ENCODE assay signal across 8 cellular contexts in the genomic region with DNA sequence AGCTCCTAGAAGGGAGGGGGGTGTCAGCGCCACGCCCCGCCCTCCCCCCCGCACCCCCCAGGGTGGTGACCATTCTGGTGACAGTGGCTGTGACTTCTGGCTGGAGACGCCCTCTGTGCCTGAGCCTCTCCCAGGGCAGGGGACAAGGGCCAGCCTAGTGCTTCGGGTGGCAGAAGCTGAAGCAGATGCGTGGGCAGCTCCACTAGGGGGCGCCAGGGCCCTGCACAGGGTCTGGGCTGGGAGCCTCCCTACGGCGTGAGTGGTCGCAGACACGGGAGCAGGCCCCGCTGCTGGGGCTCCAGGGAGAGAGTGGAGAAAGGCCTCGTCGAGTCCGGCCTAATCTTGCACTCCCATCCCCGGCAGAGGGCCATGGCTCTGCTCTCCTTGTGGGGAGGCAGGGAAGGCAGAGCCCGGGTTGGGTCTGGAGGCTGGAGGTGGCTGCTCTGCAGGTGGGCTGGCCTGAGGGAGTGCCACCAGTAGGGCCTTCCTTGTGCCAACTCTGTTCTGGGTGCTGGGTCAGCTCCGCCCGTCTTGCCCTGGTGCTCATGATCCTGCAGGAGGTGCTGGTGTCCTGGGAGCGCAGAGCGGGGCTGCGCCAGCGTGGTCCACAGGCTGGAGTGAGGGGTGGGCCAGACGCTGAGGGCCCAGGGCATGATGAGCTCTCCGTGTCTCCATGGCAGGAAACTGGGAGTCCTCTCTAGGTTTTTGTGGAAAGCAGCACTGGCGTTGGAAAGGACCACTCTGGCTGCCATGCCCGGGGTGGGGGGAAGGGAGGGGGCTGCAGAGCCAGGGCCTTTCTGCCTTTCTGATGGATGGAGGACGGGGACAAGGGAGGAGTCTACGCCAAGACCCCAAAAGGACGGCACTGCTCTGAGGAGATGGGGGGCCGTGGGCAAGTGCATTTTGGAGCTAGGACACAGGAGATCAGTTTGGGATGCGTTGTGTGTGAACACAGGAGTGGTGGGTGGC. TPM values are rescaled to one million over a fixed set of nuclear protein-coding genes. Genes with fewer than 3 reads are reported as not detected.
DNase-seq lines count a peak whose midpoint lies in the region; ATAC-seq, FAIRE-seq and TF ChIP-seq lines count a peak whose summit lies in the region.

No MANE protein-coding gene starts in this region.

- CTCF ChIA-PET in AG04449 (lab: Yijun Ruan, JAX) (interaction anchor here (0.7 to 10.7 kb wide), 26 partner anchors 9 to 289 kb away, joined by 3 to 290 read pairs (median 4); a partner anchor contains a TSS), Panc1 (lab: Charles Lee) (interaction anchor here (0.5 to 5.3 kb wide), 9 partner anchors 10 to 127 kb away, joined by 3 to 37 read pairs (median 5); a partner anchor contains a TSS)

- no peak for ATAC-seq in Panc1
- no peak for ATAC-seq in GM19463 (IDR thresholded peaks at IDR 0.05; ENCODE audit: unreplicated experiment)

- BruUV-seq in Panc1 (replicated peaks; lab: Mats Ljungman, UMichigan), result no TSS peak

- peak; percentile 86 for TF ChIP-seq CTCF in AG04449 (IDR thresholded peaks at IDR 0.05; ENCODE audit: insufficient read depth, low read length, missing control alignments)
- TF ChIP-seq CTCF in Panc1 (IDR thresholded peaks at IDR 0.05), result peak; percentile 98
- peak; percentile 13 to 85 (median 65) for TF ChIP-seq CTCF in spleen (IDR thresholded peaks at IDR 0.05 in 8 of 11, conservative IDR thresholded peaks at IDR 0.05 in 3 of 11)

- H3K36me3 ChIP-seq in Panc1 (ENCODE audit: control insufficient read depth, insufficient read depth, low read length), result no peaks in the 10 kb centered on the region; the same call in 1 of the 2 replicates
- peaks cover 0 to 33% (median 8%) of the 10 kb centered on the region in 6 donors for H3K36me3 ChIP-seq in spleen

- intact Hi-C loops in Panc1 (cut with micrococcal nuclease; ENCODE audit: unreplicated experiment), result loop anchor here (2.0 to 10.0 kb wide), 2 partner anchors 57 to 155 kb away; a partner anchor contains a TSS
- intact Hi-C loops in spleen (cut with DNase I; ENCODE audit: low total_unique reads), result loop anchor here (5.0 kb wide), 1 partner anchor 63 kb away; no protein-coding TSS in a partner anchor

- H3K27me3 ChIP-seq in Panc1 (ENCODE audit: control insufficient read depth, insufficient read depth, low read length) (no peaks in the 10 kb centered on the region), spleen (replicated peaks in 1 of 7) (no peaks in the 10 kb centered on the region)

- no peak for TF ChIP-seq POLR2A in H54 (IDR thresholded peaks at IDR 0.05; ENCODE audit: low read depth, low read length)
- TF ChIP-seq POLR2A in spleen (IDR thresholded peaks at IDR 0.05), result no peak

- in situ Hi-C loops in Panc1 (cut with HindIII; ENCODE audit: low pct_unique_long_range_greater_than_20kb, low sequenced_read_pairs), result no loop called here

- H3K9me3 ChIP-seq in Panc1 (ENCODE audit: control insufficient read depth, insufficient read depth, low read depth, low read length) (no peaks in the 10 kb centered on the region), spleen (no peaks in the 10 kb centered on the region)

- WGBS in spleen, 5 donors, result 69 to 84% (median 80%) methylated on average over 22 to 33 of the region's 33 CpGs

- no peak for FAIRE-seq in H54 (lab: Jason Lieb, UNC)

- H3K4me1 ChIP-seq in Panc1 (ENCODE audit: control insufficient read depth, insufficient read depth, low read length) (peaks cover 38% of the 10 kb centered on the region), spleen (peaks cover 25 to 53% (median 36%) of the 10 kb centered on the region in 6 donors)

- POLR2A ChIA-PET in AG04449 (lab: Yijun Ruan, JAX) (interaction anchor here (0.6 to 1.0 kb wide), 6 partner anchors 16 to 222 kb away, joined by 3 to 10 read pairs (median 4); no protein-coding TSS in a partner anchor), Panc1 (lab: Charles Lee) (interaction anchor here (0.5 to 0.7 kb wide), 2 partner anchors 35 to 150 kb away, joined by 3 to 4 read pairs; no protein-coding TSS in a partner anchor)

- no peak overlapping the region for H3K27ac ChIP-seq in Panc1 (ENCODE audit: low read length)
- no peak overlapping the region for H3K27ac ChIP-seq in spleen

- DNase-seq in AG04449 (ENCODE audit: low read depth, low spot score) (no peak), H54 (ENCODE audit: insufficient read length, low spot score) (peak; percentile 69), Panc1 (ENCODE audit: low read depth, low spot score) (no peak), activated T-helper 1 cell treated with Interleukin-2 at 50 U/mL for 16 hours (ENCODE audit: low read depth) (peak; percentile 41), glomerular visceral epithelial cell (ENCODE audit: extremely low spot score) (peak; percentile 32), spleen (peak; percentile 92), superior temporal gyrus (ENCODE audit: extremely low spot score) (no peak)

- H3K4me3 ChIP-seq in AG04449 (ENCODE audit: low read depth, low read length) (no peak overlapping the region), Panc1 (ENCODE audit: low read depth in 2 of 2, low read length in 2 of 2) (no peak overlapping the region), spleen (no peak overlapping the region)

RNA-seq across cellular contexts. Expression of a gene that starts 2.5 kb away (rescaled TPM):
- total RNA-seq in Panc1 (2021; ENCODE audit: unreplicated experiment) (187 TPM), spleen (10 to 100 TPM; 25.4 to 36.0 (median 29.8) TPM)
- 198 TPM for polyA plus RNA-seq in Panc1 (2012; ENCODE audit: insufficient read length)
- 10 to 100 TPM; 69.4 to 91.8 (median 79.0) TPM for polyA plus RNA-seq in spleen

RNA-seq across cellular contexts. Expression of a gene that starts 2.9 kb away (rescaled TPM):
- 29.9 TPM for total RNA-seq in Panc1 (2021; ENCODE audit: unreplicated experiment)
- polyA plus RNA-seq in Panc1 (2012; ENCODE audit: insufficient read length), result 27.6 TPM
- total RNA-seq in spleen, result 10 to 100 TPM in 6 of 7 donors, 1 to 10 TPM in 1; 7.5 to 13.7 (median 11.5) TPM
- polyA plus RNA-seq in spleen, result 10 to 100 TPM; 13.6 to 23.4 (median 20.0) TPM

RNA-seq across cellular contexts. Expression of a gene that starts 11.3 kb away (rescaled TPM):
- 39.4 TPM for total RNA-seq in Panc1 (2021; ENCODE audit: unreplicated experiment)
- 84.7 TPM for polyA plus RNA-seq in Panc1 (2012; ENCODE audit: insufficient read length)
- 1 to 10 TPM in 2 of 7 donors, under 1 TPM in 3, not detected in 2; 0.60 to 1.4 (median 0.66) TPM for total RNA-seq in spleen
- 1 to 10 TPM; 1.0 to 3.4 (median 2.0) TPM for polyA plus RNA-seq in spleen

RNA-seq across cellular contexts. Expression of a gene that starts 17.3 kb away (rescaled TPM):
- 128 TPM for total RNA-seq in Panc1 (2021; ENCODE audit: unreplicated experiment)
- polyA plus RNA-seq in Panc1 (2012; ENCODE audit: insufficient read length), result 148 TPM
- total RNA-seq in spleen, result 10 to 100 TPM; 44.2 to 82.5 (median 54.9) TPM
- 10 to 100 TPM; 74.8 to 88.0 (median 87.6) TPM for polyA plus RNA-seq in spleen

RNA-seq across cellular contexts. Expression of a gene that starts 31.4 kb away (rescaled TPM):
- total RNA-seq in Panc1 (2021; ENCODE audit: unreplicated experiment) (43.4 TPM), spleen (10 to 100 TPM; 21.4 to 36.3 (median 26.0) TPM)
- polyA plus RNA-seq in Panc1 (2012; ENCODE audit: insufficient read length), result 54.6 TPM
- polyA plus RNA-seq in spleen, result 10 to 100 TPM; 24.5 to 42.3 (median 41.5) TPM

Comparison
In these comparisons a context has a peak if more than half of its experiments do, and no peak if none do; other contexts are left out.
1. DNase-seq: peak in H54 (single experiment), activated T-helper 1 cell treated with Interleukin-2 at 50 U/mL for 16 hours (single experiment), glomerular visceral epithelial cell (single experiment) and spleen (single experiment); none in AG04449 (single experiment), Panc1 (single experiment) and superior temporal gyrus (single experiment).
2. RNA of a gene that starts 11.3 kb away (total RNA-seq): 39.4 TPM in Panc1 (single experiment); 0.60 to 1.4 TPM in spleen; every median in the first group is over 10 times any median in the second.
3. Peak in every context shown above with its lines, with median percentiles within 50 percentile points of each other: CTCF ChIP-seq.